In genomic region chr10:110642980-110643655, GRCh38 we compare ENCODE assay signal across 9 cellular contexts. TPM values are rescaled to one million over a fixed set of nuclear protein-coding genes. Genes with fewer than 3 reads are reported as not detected.
DNase-seq lines count a peak whose midpoint lies in the region; ATAC-seq, FAIRE-seq and TF ChIP-seq lines count a peak whose summit lies in the region.
"Had no signal": no experiment of that assay in that cellular context is flagged by ENCODE, and none has a peak within 500 bp of the region (broad histone marks: within the 10 kb centered on the region; RNA-seq: fewer than 3 reads in every experiment).

No MANE protein-coding gene starts in this region.

- 8% methylated on average over 43 of the region's 43 CpGs for WGBS in thymus

- peaks cover 69% of the 10 kb centered on the region for H3K27me3 Mint-ChIP-seq in activated CD8-positive, alpha-beta memory T cell treated with anti-CD3 and anti-CD28 coated beads, Interleukin-2, amount 10 ng/mL, durations not matched to agents 7 days and 5 days
- H3K27me3 Mint-ChIP-seq in activated naive CD8-positive, alpha-beta T cell treated with anti-CD3 and anti-CD28 coated beads for 36 hours, result peaks cover 78% of the 10 kb centered on the region

- H3K9me3 Mint-ChIP-seq in activated CD8-positive, alpha-beta memory T cell treated with anti-CD3 and anti-CD28 coated beads, Interleukin-2, amount 10 ng/mL, durations not matched to agents 7 days and 5 days (ENCODE audit: low read depth), result no peaks in the 10 kb centered on the region
- H3K9me3 Mint-ChIP-seq in activated naive CD8-positive, alpha-beta T cell treated with anti-CD3 and anti-CD28 coated beads for 36 hours, result no peaks in the 10 kb centered on the region

- H3K36me3 ChIP-seq in keratinocyte (ENCODE audit: control insufficient read depth in 2 of 2, extremely low read depth in 1 of 2, insufficient read depth in 2 of 2, low read length in 2 of 2) (no peaks in the 10 kb centered on the region), thymus (ENCODE audit: control insufficient read depth, insufficient read depth) (no peaks in the 10 kb centered on the region)

- H4K20me1 ChIP-seq in keratinocyte (ENCODE audit: control insufficient read depth, extremely low read depth, insufficient read depth, low read length), result no peaks in the 10 kb centered on the region

- H3K27ac ChIP-seq in keratinocyte (ENCODE audit: control insufficient read depth, insufficient read depth, low read length), result no peak overlapping the region
- H3K27ac ChIP-seq in thymus (ENCODE audit: low read depth), result no peak overlapping the region

- dilution Hi-C loops in keratinocyte (cut with MboI; ENCODE audit: extremely low pct_ligation_motif_present, low sequenced_read_pairs), result no loop called here

- H3K4me3 ChIP-seq in keratinocyte (ENCODE audit: control insufficient read depth in 2 of 3, extremely low read depth in 1 of 3, insufficient read depth in 2 of 3, low read depth in 1 of 3, low read length in 3 of 3), result peak overlapping the region; percentile 37 to 64 (median 59)
- H3K4me3 ChIP-seq in thymus (ENCODE audit: low read length), result peak overlapping the region; percentile 42

- CTCF ChIA-PET in activated CD8-positive, alpha-beta memory T cell treated with anti-CD3 and anti-CD28 coated beads, Interleukin-2, amount 10 ng/mL, durations not matched to agents 7 days and 5 days (lab: Charles Lee), result interaction anchor here (3.4 kb wide), 1 partner anchor 29 kb away, joined by 15 read pairs; no protein-coding TSS in a partner anchor

- H3K4me1 Mint-ChIP-seq in activated CD8-positive, alpha-beta memory T cell treated with anti-CD3 and anti-CD28 coated beads, Interleukin-2, amount 10 ng/mL, durations not matched to agents 7 days and 5 days, result peaks cover 19% of the 10 kb centered on the region
- H3K4me1 Mint-ChIP-seq in activated naive CD8-positive, alpha-beta T cell treated with anti-CD3 and anti-CD28 coated beads for 36 hours, result peaks cover 29% of the 10 kb centered on the region

- H3K36me3 Mint-ChIP-seq in activated CD8-positive, alpha-beta memory T cell treated with anti-CD3 and anti-CD28 coated beads, Interleukin-2, amount 10 ng/mL, durations not matched to agents 7 days and 5 days, result no peaks in the 10 kb centered on the region
- peaks cover 3% of the 10 kb centered on the region for H3K36me3 Mint-ChIP-seq in activated naive CD8-positive, alpha-beta T cell treated with anti-CD3 and anti-CD28 coated beads for 36 hours

- H3K4me3 Mint-ChIP-seq in activated CD8-positive, alpha-beta memory T cell treated with anti-CD3 and anti-CD28 coated beads, Interleukin-2, amount 10 ng/mL, durations not matched to agents 7 days and 5 days, result peak overlapping the region; percentile 70
- H3K4me3 Mint-ChIP-seq in activated naive CD8-positive, alpha-beta T cell treated with anti-CD3 and anti-CD28 coated beads for 36 hours, result peak overlapping the region; percentile 75

- H3K27me3 ChIP-seq in keratinocyte (ENCODE audit: control insufficient read depth, extremely low read depth, insufficient read depth, low read length), result peaks cover 34% of the 10 kb centered on the region
- H3K27me3 ChIP-seq in thymus (ENCODE audit: control insufficient read depth, insufficient read depth), result peaks cover 59% of the 10 kb centered on the region

- H3K27ac Mint-ChIP-seq in activated CD8-positive, alpha-beta memory T cell treated with anti-CD3 and anti-CD28 coated beads, Interleukin-2, amount 10 ng/mL, durations not matched to agents 7 days and 5 days, result peak overlapping the region; percentile 18
- H3K27ac Mint-ChIP-seq in activated naive CD8-positive, alpha-beta T cell treated with anti-CD3 and anti-CD28 coated beads for 36 hours, result no peak overlapping the region

- no peak for ATAC-seq in activated CD8-positive, alpha-beta memory T cell treated with anti-CD3 and anti-CD28 coated beads, Interleukin-2, amount 10 ng/mL, durations not matched to agents 7 days and 5 days
- ATAC-seq in HG02852 (IDR thresholded peaks at IDR 0.05; ENCODE audit: unreplicated experiment), result no peak

- H3K9me3 ChIP-seq in keratinocyte (ENCODE audit: control insufficient read depth, low read depth, low read length), result no peaks in the 10 kb centered on the region
- no peaks in the 10 kb centered on the region for H3K9me3 ChIP-seq in thymus (ENCODE audit: control insufficient read depth)

- no peak overlapping the region for H2AFZ ChIP-seq in keratinocyte (ENCODE audit: control insufficient read depth, low read length)

- H3K9ac ChIP-seq in keratinocyte (ENCODE audit: control insufficient read depth, extremely low read depth, insufficient read depth, low read length), result no peak overlapping the region

- H3K4me2 ChIP-seq in keratinocyte (ENCODE audit: control insufficient read depth, extremely low read depth, insufficient read depth, low read depth, low read length), result peak overlapping the region; percentile 84

- DNase-seq in activated CD8-positive, alpha-beta memory T cell treated with anti-CD3 and anti-CD28 coated beads, Interleukin-2, amount 10 ng/mL, durations not matched to agents 7 days and 5 days, result no peak
- DNase-seq in activated CD8-positive, alpha-beta memory T cell treated with anti-CD3 and anti-CD28 coated beads, Interleukin-2, amount 50 U/mL, for 4 hours, result no peak
- DNase-seq in activated naive CD8-positive, alpha-beta T cell treated with anti-CD3 and anti-CD28 coated beads for 36 hours, result no peak
- DNase-seq in keratinocyte (ENCODE audit: low read depth, low spot score) (no peak), RCC 7860 (ENCODE audit: low spot score) (no peak), HT-29 (ENCODE audit: low spot score) (no peak)
- DNase-seq: DND-41 had no signal

- no peaks in the 10 kb centered on the region for H3K9me1 ChIP-seq in keratinocyte (ENCODE audit: control insufficient read depth, extremely low read depth, insufficient read depth, low read length)

- H3K4me1 ChIP-seq in keratinocyte (ENCODE audit: control insufficient read depth, extremely low read depth, insufficient read depth, low read length), result peaks cover 7% of the 10 kb centered on the region
- H3K4me1 ChIP-seq in thymus (ENCODE audit: control insufficient read depth, insufficient read depth, low read length), result peaks cover 2% of the 10 kb centered on the region

- no peaks in the 10 kb centered on the region for H3K79me2 ChIP-seq in keratinocyte (ENCODE audit: control insufficient read depth, insufficient read depth, low read length)

- FAIRE-seq in keratinocyte (lab: Jason Lieb, UNC), result no peak
- no peak for FAIRE-seq in RCC 7860 (lab: Jason Lieb, UNC)

- TF ChIP-seq CTCF in keratinocyte (optimal IDR thresholded peaks at IDR 0.05 in 1 of 3, IDR thresholded peaks at IDR 0.05 in 1 of 3, conservative IDR thresholded peaks at IDR 0.05 in 1 of 3; ENCODE audit: extremely low read depth in 1 of 3, insufficient read depth in 2 of 3, low read length in 3 of 3), result no peak

RNA-seq across cellular contexts. Expression of gene RBM20, which starts 1.0 kb away (rescaled TPM):
- under 1 TPM; 0.06 to 0.07 TPM for total RNA-seq in activated CD8-positive, alpha-beta memory T cell treated with anti-CD3 and anti-CD28 coated beads, Interleukin-2, amount 10 ng/mL, durations not matched to agents 7 days and 5 days
- total RNA-seq in activated naive CD8-positive, alpha-beta T cell treated with anti-CD3 and anti-CD28 coated beads for 36 hours, result under 1 TPM; 0.42 to 0.45 TPM
- 0.01 to 0.04 TPM (median 0.01 TPM) in 3 replicates for polyA plus RNA-seq in keratinocyte
- polyA plus RNA-seq in keratinocyte (2011; ENCODE audit: low read depth), result not detected
- 0.01 TPM in 1 of 2 replicates, not detected in the other for polyA plus RNA-seq in keratinocyte (2011; cell fraction: cytosol; rRNA removed)
- polyA plus RNA-seq in keratinocyte (2011; cell fraction: nucleus; rRNA removed), result 0.08 and 0.15 TPM in 2 replicates
- polyA plus RNA-seq in keratinocyte (2012; ENCODE audit: low replicate concordance), result 0.02 TPM in 1 of 2 replicates, not detected in the other
- polyA minus RNA-seq in keratinocyte, result not detected in 3 replicates
- polyA minus RNA-seq in keratinocyte (2011; cell fraction: cytosol; rRNA and poly(A)+ RNA removed), result not detected
- not detected in 2 replicates for polyA minus RNA-seq in keratinocyte (2011; cell fraction: nucleus; rRNA and poly(A)+ RNA removed)
- polyA plus RNA-seq in thymus, result 3.8 TPM
- total RNA-seq in HT-29 (2014; rRNA removed; shearing (Covaris generic)), result 0.13 TPM in 1 of 2 replicates, not detected in the other
